Comparison of ENCODE assay signal across 24 cellular contexts in the genomic region with DNA sequence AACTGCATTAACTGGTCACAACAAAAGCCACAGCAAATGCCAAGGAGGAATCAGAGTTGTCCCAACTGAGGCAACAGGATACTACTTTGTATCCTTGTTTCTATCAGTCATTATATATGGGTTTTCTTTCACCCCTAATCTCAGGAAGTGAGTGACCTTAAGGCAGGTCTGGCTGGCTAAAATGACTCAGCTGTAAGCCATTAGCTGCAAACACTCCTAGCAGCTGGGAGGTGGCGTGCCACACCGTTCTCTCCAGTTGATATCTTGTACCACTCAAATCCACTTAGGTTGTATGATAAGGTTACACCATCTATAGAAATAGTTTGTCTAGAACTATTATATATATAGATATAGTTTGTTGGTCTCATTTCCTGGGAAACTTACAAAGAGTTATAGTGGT.
DNase-seq lines count a peak whose midpoint lies in the region; ATAC-seq, FAIRE-seq and TF ChIP-seq lines count a peak whose summit lies in the region.
"Had no signal": no experiment of that assay in that cellular context is flagged by ENCODE, and none has a peak within 500 bp of the region (broad histone marks: within the 10 kb centered on the region; RNA-seq: fewer than 3 reads in every experiment).

No MANE protein-coding gene starts in this region.

- H4K20me1 ChIP-seq in PC-9 (ENCODE audit: insufficient read depth): no peaks in the 10 kb centered on the region
- no peaks in the 10 kb centered on the region for H4K20me1 ChIP-seq in GM12878 (ENCODE audit: control insufficient read depth, insufficient read depth)
- no peaks in the 10 kb centered on the region for H4K20me1 ChIP-seq in smooth muscle cell (ENCODE audit: low read depth)

- ATAC-seq in GM12878: peak; percentile 37; the same call in 1 of the 3 replicates
- peak; percentile 19 for ATAC-seq in stimulated activated memory B cell treated with anti-CD40 and anti-IgM and Interleukin-4, amounts not matched to agents 10 μg/mL and 1 μg/mL and 100 μg/mL, for 72 hours
- ATAC-seq: CD8-positive, alpha-beta T cell; HCT116 had no signal

- intact Hi-C loops in PC-9 (cut with micrococcal nuclease; ENCODE audit: unreplicated experiment) (no loop called here), GM12878 (cut with micrococcal nuclease; ENCODE audit: unreplicated experiment) (no loop called here)

- H3K9ac ChIP-seq in GM12878 (ENCODE audit: control insufficient read depth, insufficient read depth, low read length) (no peak overlapping the region), smooth muscle cell (ENCODE audit: low read depth) (no peak overlapping the region)

- H3K9me2 ChIP-seq in PC-9 (ENCODE audit: insufficient read depth): 0 out of 2 replicates have a peak, but pooled peaks cover 3% of the 10 kb centered on the region

- no peaks in the 10 kb centered on the region for H3K4me1 Mint-ChIP-seq in activated naive CD4-positive, alpha-beta T cell treated with anti-CD3 and anti-CD28 coated beads, Interleukin-2, amount 10 ng/mL, durations not matched to agents 7 days and 5 days
- H3K4me1 Mint-ChIP-seq in stimulated activated memory B cell treated with anti-CD40 and anti-IgM and Interleukin-4, amounts not matched to agents 10 μg/mL and 1 μg/mL and 100 μg/mL, for 72 hours: no peaks in the 10 kb centered on the region
- H3K4me1 Mint-ChIP-seq: IgD-negative memory B cell had no signal

- no peak for TF ChIP-seq RAD21 in GM12878 (IDR thresholded peaks at IDR 0.05; ENCODE audit: insufficient read depth, low read depth, low read length)

- no peaks in the 10 kb centered on the region; the same call in 1 of the 2 replicates for H3K9me3 ChIP-seq in PC-9 (ENCODE audit: insufficient read depth, low read depth)
- no peaks in the 10 kb centered on the region for H3K9me3 ChIP-seq in GM12878 (replicated peaks; ENCODE audit: control insufficient read depth, insufficient read depth, low read length)
- H3K9me3 ChIP-seq in right atrium auricular region: no peaks in the 10 kb centered on the region
- H3K9me3 ChIP-seq in Peyer's patch: no peaks in the 10 kb centered on the region
- H3K9me3 ChIP-seq in smooth muscle cell (replicated peaks; ENCODE audit: low read depth): no peaks in the 10 kb centered on the region

- H3K4me2 ChIP-seq in PC-9 (no peak overlapping the region), GM12878 (ENCODE audit: control insufficient read depth, insufficient read depth) (no peak overlapping the region), smooth muscle cell (no peak overlapping the region)

- no peaks in the 10 kb centered on the region for H3K9me3 Mint-ChIP-seq in activated naive CD4-positive, alpha-beta T cell treated with anti-CD3 and anti-CD28 coated beads, Interleukin-2, amount 10 ng/mL, durations not matched to agents 7 days and 5 days
- H3K9me3 Mint-ChIP-seq in stimulated activated memory B cell treated with anti-CD40 and anti-IgM and Interleukin-4, amounts not matched to agents 10 μg/mL and 1 μg/mL and 100 μg/mL, for 72 hours: no peaks in the 10 kb centered on the region
- H3K9me3 Mint-ChIP-seq: CD8-positive, alpha-beta T cell; IgD-negative memory B cell had no signal

- DNase-seq in activated naive CD4-positive, alpha-beta T cell treated with anti-CD3 and anti-CD28 coated beads, Interleukin-2, amount 10 ng/mL, durations not matched to agents 7 days and 5 days: no peak
- no peak for DNase-seq in activated naive CD4-positive, alpha-beta T cell (lab: John Stamatoyannopoulos, UW)
- DNase-seq in PC-9: no peak
- DNase-seq in GM12878 (ENCODE audit: low read depth, low spot score): no peak
- DNase-seq in right atrium auricular region (ENCODE audit: low spot score): no peak
- DNase-seq in Peyer's patch: no peak
- DNase-seq in smooth muscle cell (lab: John Stamatoyannopoulos, UW; ENCODE audit: unreplicated experiment): no peak
- DNase-seq: 8988T; AML-193; C1 segment of cervical spinal cord; Calu3; CD8-positive, alpha-beta T cell; EL; NCI-H1694; NCI-H446; NCI-H526 treated with DMSO at 0.1 percent for 48 hours; Right ventricle myocardium superior had no signal

- no peaks in the 10 kb centered on the region for H3K36me3 Mint-ChIP-seq in activated naive CD4-positive, alpha-beta T cell treated with anti-CD3 and anti-CD28 coated beads, Interleukin-2, amount 10 ng/mL, durations not matched to agents 7 days and 5 days
- no peaks in the 10 kb centered on the region for H3K36me3 Mint-ChIP-seq in stimulated activated memory B cell treated with anti-CD40 and anti-IgM and Interleukin-4, amounts not matched to agents 10 μg/mL and 1 μg/mL and 100 μg/mL, for 72 hours
- H3K36me3 Mint-ChIP-seq: CD8-positive, alpha-beta T cell; IgD-negative memory B cell had no signal

- H3K27me3 ChIP-seq in PC-9 (ENCODE audit: insufficient read depth, low read depth): no peaks in the 10 kb centered on the region
- no peaks in the 10 kb centered on the region for H3K27me3 ChIP-seq in GM12878 (replicated peaks in 1 of 2; ENCODE audit: control insufficient read depth in 2 of 2, insufficient read depth in 2 of 2, low read length in 1 of 2)
- no peaks in the 10 kb centered on the region for H3K27me3 ChIP-seq in right atrium auricular region
- no peaks in the 10 kb centered on the region for H3K27me3 ChIP-seq in Peyer's patch
- H3K27me3 ChIP-seq in smooth muscle cell (ENCODE audit: low read depth): no peaks in the 10 kb centered on the region

- no peaks in the 10 kb centered on the region for H3K4me1 ChIP-seq in PC-9 (replicated peaks; ENCODE audit: insufficient read depth)
- no peaks in the 10 kb centered on the region for H3K4me1 ChIP-seq in GM12878 (ENCODE audit: control insufficient read depth, insufficient read depth, low read length)
- no peaks in the 10 kb centered on the region for H3K4me1 ChIP-seq in right atrium auricular region
- no peaks in the 10 kb centered on the region for H3K4me1 ChIP-seq in Peyer's patch
- no peaks in the 10 kb centered on the region for H3K4me1 ChIP-seq in smooth muscle cell (ENCODE audit: low read depth)

- H3K4me3 ChIP-seq in PC-9 (no peak overlapping the region), GM12878 (no peak overlapping the region), right atrium auricular region (no peak overlapping the region), Peyer's patch (no peak overlapping the region), smooth muscle cell (no peak overlapping the region)

- in situ Hi-C loops in GM12878 (cut with MboI): no loop called here

- H3F3A ChIP-seq in PC-9 (ENCODE audit: insufficient read depth, low read depth) (no peaks in the 10 kb centered on the region), smooth muscle cell (ENCODE audit: low read depth) (no peaks in the 10 kb centered on the region)

- TF ChIP-seq EP300 in GM12878 (IDR thresholded peaks at IDR 0.05; ENCODE audit: borderline replicate concordance in 1 of 2, control insufficient read depth in 1 of 2, low read depth in 2 of 2, low read length in 2 of 2): no peak

- WGBS in GM12878 (ENCODE audit: insufficient coverage, insufficient replicate concordance, low lambda C conversion rate, missing lambda C conversion rate): 45% methylated on average over 2 of the region's 2 CpGs
- WGBS in smooth muscle cell (ENCODE audit: low lambda C conversion rate): 42% methylated on average over 2 of the region's 2 CpGs

- POLR2A ChIA-PET in PC-9 (lab: Charles Lee; ENCODE audit: unreplicated experiment): no interaction called here
- POLR2A ChIA-PET in GM12878 (lab: Charles Lee): interaction anchor here (0.5 kb wide), 1 partner anchor 25 kb away, joined by 3 read pairs; no protein-coding TSS in a partner anchor

- TF ChIP-seq POLR2A in GM12878 (IDR thresholded peaks at IDR 0.05; ENCODE audit: low read depth, low read length) (no peak), Peyer's patch (IDR thresholded peaks at IDR 0.05) (no peak)

- no peaks in the 10 kb centered on the region for H3K27me3 Mint-ChIP-seq in activated naive CD4-positive, alpha-beta T cell treated with anti-CD3 and anti-CD28 coated beads, Interleukin-2, amount 10 ng/mL, durations not matched to agents 7 days and 5 days
- H3K27me3 Mint-ChIP-seq in stimulated activated memory B cell treated with anti-CD40 and anti-IgM and Interleukin-4, amounts not matched to agents 10 μg/mL and 1 μg/mL and 100 μg/mL, for 72 hours: no peaks in the 10 kb centered on the region
- H3K27me3 Mint-ChIP-seq: IgD-negative memory B cell had no signal

- SMC1A ChIA-PET in GM12878 (lab: Charles Lee; ENCODE audit: uncharacterized antibody, unreplicated experiment): no interaction called here

- H3K36me3 ChIP-seq in PC-9 (ENCODE audit: low read depth) (no peaks in the 10 kb centered on the region), GM12878 (ENCODE audit: control insufficient read depth in 2 of 2, insufficient read depth in 2 of 2, low read length in 1 of 2) (no peaks in the 10 kb centered on the region), right atrium auricular region (no peaks in the 10 kb centered on the region), Peyer's patch (no peaks in the 10 kb centered on the region), smooth muscle cell (ENCODE audit: low read depth) (no peaks in the 10 kb centered on the region)

- TF ChIP-seq CTCF in PC-9 (conservative IDR thresholded peaks at IDR 0.05) (no peak), GM12878 (IDR thresholded peaks at IDR 0.05 in 2 of 3, conservative IDR thresholded peaks at IDR 0.05 in 1 of 3; ENCODE audit: control insufficient read depth in 2 of 3, extremely low read depth in 1 of 3, insufficient read depth in 1 of 3, low read depth in 3 of 3, low read length in 3 of 3) (no peak), right atrium auricular region (IDR thresholded peaks at IDR 0.05) (no peak), Peyer's patch (IDR thresholded peaks at IDR 0.05) (no peak), smooth muscle cell (IDR thresholded peaks at IDR 0.05; ENCODE audit: borderline replicate concordance, insufficient read depth, poor library complexity, severe bottlenecking) (no peak)

- RAD21 ChIA-PET in GM12878 (lab: Charles Lee; ENCODE audit: unreplicated experiment): no interaction called here

- H3K4me3 Mint-ChIP-seq in activated naive CD4-positive, alpha-beta T cell treated with anti-CD3 and anti-CD28 coated beads, Interleukin-2, amount 10 ng/mL, durations not matched to agents 7 days and 5 days: no peak overlapping the region
- no peak overlapping the region for H3K4me3 Mint-ChIP-seq in stimulated activated memory B cell treated with anti-CD40 and anti-IgM and Interleukin-4, amounts not matched to agents 10 μg/mL and 1 μg/mL and 100 μg/mL, for 72 hours
- H3K4me3 Mint-ChIP-seq: CD8-positive, alpha-beta T cell; IgD-negative memory B cell had no signal

- H3K79me2 ChIP-seq in PC-9 (ENCODE audit: low read depth) (no peaks in the 10 kb centered on the region), GM12878 (ENCODE audit: control insufficient read depth, insufficient read depth, low read length) (no peaks in the 10 kb centered on the region), smooth muscle cell (ENCODE audit: low read depth) (no peaks in the 10 kb centered on the region)

- no TSS peak for BruUV-seq in PC-9 (replicated peaks; lab: Mats Ljungman, UMichigan)
- BruUV-seq in GM12878 (replicated peaks; lab: Mats Ljungman, UMichigan): no TSS peak

- no peak for FAIRE-seq in GM12878 (lab: Jason Lieb, UNC)
- FAIRE-seq: GM12891, GM19239, H1, RCC 7860 had no signal

- CTCF ChIA-PET in activated naive CD4-positive, alpha-beta T cell treated with anti-CD3 and anti-CD28 coated beads, Interleukin-2, amount 10 ng/mL, durations not matched to agents 7 days and 5 days (lab: Charles Lee): no interaction called here
- CTCF ChIA-PET in PC-9 (lab: Charles Lee): no interaction called here
- CTCF ChIA-PET in GM12878 (lab: Yijun Ruan, JAX): no interaction called here

- H3K27ac ChIP-seq in PC-9: no peak overlapping the region
- H3K27ac ChIP-seq in GM12878 (ENCODE audit: control insufficient read depth, insufficient read depth): no peak overlapping the region
- H3K27ac ChIP-seq in right atrium auricular region: no peak overlapping the region
- H3K27ac ChIP-seq in Peyer's patch: no peak overlapping the region
- no peak overlapping the region for H3K27ac ChIP-seq in smooth muscle cell (ENCODE audit: low read depth)

- peak overlapping the region; percentile 26 for H3K27ac Mint-ChIP-seq in activated naive CD4-positive, alpha-beta T cell treated with anti-CD3 and anti-CD28 coated beads, Interleukin-2, amount 10 ng/mL, durations not matched to agents 7 days and 5 days
- H3K27ac Mint-ChIP-seq in stimulated activated memory B cell treated with anti-CD40 and anti-IgM and Interleukin-4, amounts not matched to agents 10 μg/mL and 1 μg/mL and 100 μg/mL, for 72 hours: no peak overlapping the region
- H3K27ac Mint-ChIP-seq: CD8-positive, alpha-beta T cell; IgD-negative memory B cell had no signal

- H2AFZ ChIP-seq in PC-9: peak overlapping the region; percentile 48; the same call in 1 of the 2 replicates
- H2AFZ ChIP-seq in GM12878 (ENCODE audit: control insufficient read depth, low read depth, low read length): no peak overlapping the region
- H2AFZ ChIP-seq in smooth muscle cell (ENCODE audit: low read depth): no peak overlapping the region
